ENCODE assay signal across 8 cellular contexts in the genomic region with DNA sequence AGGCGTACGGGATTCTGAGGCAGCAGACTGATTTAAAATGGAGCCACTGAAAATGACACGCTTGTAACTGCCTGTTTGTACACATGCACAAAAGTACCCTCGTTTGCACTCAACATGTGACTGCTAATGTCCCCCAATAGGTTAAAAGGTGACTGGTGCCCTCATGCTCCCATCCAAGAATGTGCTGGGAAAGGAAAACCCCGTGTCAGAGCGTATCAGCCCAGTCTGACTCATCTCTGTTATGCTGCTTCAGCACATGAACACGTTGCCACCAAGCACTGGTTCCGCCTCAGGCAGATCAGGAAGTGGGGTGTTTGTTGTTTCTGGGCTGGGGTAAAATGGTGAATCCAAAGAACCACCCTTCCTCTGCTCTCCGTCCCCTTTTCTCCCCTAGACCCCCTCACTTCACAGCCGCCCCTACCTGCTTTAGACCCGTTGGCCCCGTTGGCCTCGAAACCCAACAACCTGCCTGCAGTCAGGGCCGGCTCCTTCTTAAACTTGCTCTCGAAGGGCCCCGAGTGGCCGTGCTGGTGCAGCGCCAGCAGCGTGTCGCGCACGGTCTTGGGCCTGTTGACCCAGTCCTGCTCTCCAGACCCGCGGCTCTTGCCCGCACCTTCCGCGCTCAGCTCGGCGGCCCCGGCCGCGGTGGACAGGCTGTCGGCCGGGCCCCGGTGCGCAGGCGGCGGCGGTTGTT. TPM values are rescaled to one million over a fixed set of nuclear protein-coding genes. Genes with fewer than 3 reads are reported as not detected.
DNase-seq lines count a peak whose midpoint lies in the region; ATAC-seq and TF ChIP-seq lines count a peak whose summit lies in the region.

No MANE protein-coding gene starts in this region.

- H3K4me3 ChIP-seq in HUES64 (ENCODE audit: low read length) (peak overlapping the region; percentile 71), fibroblast of villous mesenchyme (ENCODE audit: low read depth, low read length) (peak overlapping the region; percentile 84), neuron (ENCODE audit: low read length) (peak overlapping the region; percentile 67), testis (peak overlapping the region; percentile 76 to 79)

- no peak overlapping the region for H2AFZ ChIP-seq in neuron (ENCODE audit: low read depth, low read length)

- 7% methylated on average over 39 of the region's 39 CpGs for WGBS in HUES64
- WGBS in testis, 2 donors, result 0% methylated on average over 22 to 39 of the region's 39 CpGs

- TF ChIP-seq CTCF in fibroblast of villous mesenchyme (IDR thresholded peaks at IDR 0.05; ENCODE audit: insufficient read depth, low read depth, low read length) (no peak), testis (IDR thresholded peaks at IDR 0.05) (no peak)

- peak overlapping the region; percentile 83 for H3K9ac ChIP-seq in HUES64 (ENCODE audit: low read depth, low read length)

- TF ChIP-seq POLR2A in Raji (IDR thresholded peaks at IDR 0.05; ENCODE audit: insufficient read depth, low read depth, low read length) (peak; percentile 49; the same call in 1 of the 2 replicates), testis (IDR thresholded peaks at IDR 0.05) (no peak)

- H3K27ac ChIP-seq in HUES64 (ENCODE audit: low read depth, low read length) (peak overlapping the region; percentile 20; the same call in 1 of the 2 replicates), testis (peak overlapping the region; percentile 96 to 100)

- H3K36me3 ChIP-seq in HUES64 (ENCODE audit: insufficient read depth, low read length) (peaks cover 43% of the 10 kb centered on the region), neuron (ENCODE audit: insufficient read depth, low read length) (peaks cover 18% of the 10 kb centered on the region), testis (ENCODE audit: low read depth, missing control alignments) (no peaks in the 10 kb centered on the region)

- peak in 12 of 14 donors; percentile 16 to 87 (median 64) for DNase-seq in C1 segment of cervical spinal cord (lab: John Stamatoyannopoulos, UW)
- peak; percentile 92 for DNase-seq in activated effector memory CD4-positive, alpha-beta T cell treated with anti-CD3 and anti-CD28 coated beads, Interleukin-2, amount 50 U/mL, for 16 hours
- peak; percentile 95 for DNase-seq in fibroblast of villous mesenchyme (ENCODE audit: low read depth)
- peak; percentile 82 for DNase-seq in testis

- H3K4me1 ChIP-seq in HUES64 (ENCODE audit: insufficient read depth, low read length) (peaks cover 66% of the 10 kb centered on the region), neuron (ENCODE audit: insufficient read depth, low read length) (peaks cover 51% of the 10 kb centered on the region), testis (peaks cover 36% of the 10 kb centered on the region)

- ATAC-seq in GM19438 (IDR thresholded peaks at IDR 0.05; ENCODE audit: low read depth, unreplicated experiment), result peak; percentile 20

- H3K27me3 ChIP-seq in HUES64 (ENCODE audit: insufficient read depth, low read length) (no peaks in the 10 kb centered on the region), neuron (ENCODE audit: insufficient read depth, low read length) (no peaks in the 10 kb centered on the region), testis (no peaks in the 10 kb centered on the region)

- intact Hi-C loops in testis (cut with DNase I; ENCODE audit: low total_unique reads), result no loop called here

- no peaks in the 10 kb centered on the region for H3K9me3 ChIP-seq in HUES64 (ENCODE audit: insufficient read depth, low read depth, low read length)
- H3K9me3 ChIP-seq in neuron (ENCODE audit: low read length), result no peaks in the 10 kb centered on the region
- no peaks in the 10 kb centered on the region for H3K9me3 ChIP-seq in testis

RNA-seq across cellular contexts. Expression of a gene that starts 1.8 kb away (rescaled TPM):
- 35.5 TPM for polyA plus RNA-seq in HUES64 (2013, experiment 1 of 2)
- 43.3 TPM for polyA plus RNA-seq in HUES64 (2013, experiment 2 of 2)
- total RNA-seq in fibroblast of villous mesenchyme (53.1 and 60.9 TPM in 2 replicates), testis (10 to 100 TPM; 82.0 to 96.6 TPM)
- 100 TPM for polyA plus RNA-seq in testis (ENCODE audit: insufficient read depth, low read depth, low replicate concordance)

Comparison
In these comparisons a context has a peak if more than half of its experiments do, and no peak if none do; other contexts are left out.
1. Peak in every context shown above with its lines: DNase-seq, ATAC-seq, H3K4me3 ChIP-seq and H3K27ac ChIP-seq.